Comparison of ENCODE assay signal across 8 cellular contexts in the genomic region with DNA sequence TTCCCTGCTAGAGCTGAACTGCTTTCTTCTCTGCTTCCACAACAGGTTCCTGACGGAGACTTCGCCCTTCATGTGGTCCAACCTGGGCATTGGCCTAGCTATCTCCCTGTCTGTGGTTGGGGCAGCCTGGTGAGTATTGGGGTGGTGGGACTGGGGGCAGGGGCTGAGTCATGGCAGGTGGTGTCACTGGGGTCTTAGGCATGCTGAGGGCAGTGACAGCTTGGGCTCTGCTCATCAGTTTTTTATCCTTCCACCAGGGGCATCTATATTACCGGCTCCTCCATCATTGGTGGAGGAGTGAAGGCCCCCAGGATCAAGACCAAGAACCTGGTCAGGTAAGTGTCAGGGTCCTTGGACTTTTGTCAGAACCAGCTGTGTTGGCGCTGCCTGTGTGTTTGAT. TPM values are rescaled to one million over a fixed set of nuclear protein-coding genes. Genes with fewer than 3 reads are reported as not detected.
A peak's percentile ranks its signal among the peaks of the same experiment; 100 is the strongest.
DNase-seq lines count a peak whose midpoint lies in the region; ATAC-seq and TF ChIP-seq lines count a peak whose summit lies in the region.

No MANE protein-coding gene starts in this region.

- H4K20me1 ChIP-seq in MM.1S (ENCODE audit: insufficient read depth, low read length) (peaks cover 4% of the 10 kb centered on the region; the same call in 1 of the 2 replicates), neural cell (ENCODE audit: insufficient read depth) (peaks cover 3% of the 10 kb centered on the region)

- TF ChIP-seq EP300 in neural cell (conservative IDR thresholded peaks at IDR 0.05; ENCODE audit: poor library complexity, severe bottlenecking): no peak

- H3K9me2 ChIP-seq in MM.1S (replicated peaks; ENCODE audit: insufficient read depth, low read length) (no peaks in the 10 kb centered on the region), neural cell (ENCODE audit: insufficient read depth, low read length) (no peaks in the 10 kb centered on the region)

- peak overlapping the region; percentile 96 for H3K4me3 ChIP-seq in MM.1S (ENCODE audit: low read length)
- H3K4me3 ChIP-seq in dorsolateral prefrontal cortex: peak overlapping the region in 58 of 59 donors; percentile 67 to 99 (median 94)
- H3K4me3 ChIP-seq in neural cell (ENCODE audit: low read length): peak overlapping the region; percentile 94
- peak overlapping the region in 1 of 3 donors; percentile 96 for H3K4me3 ChIP-seq in thyroid gland (replicated peaks in 1 of 3)

- H3K4me1 ChIP-seq in MM.1S (ENCODE audit: low read length) (peaks cover 39% of the 10 kb centered on the region), thyroid gland (peaks cover 33 to 48% of the 10 kb centered on the region in 2 donors)

- 83 to 90% methylated on average over 2 to 4 of the region's 4 CpGs for WGBS in thyroid gland, 2 donors

- H3K27ac ChIP-seq in C4-2B: peak overlapping the region; percentile 96
- H3K27ac ChIP-seq in MM.1S (ENCODE audit: low read length): no peak overlapping the region
- H3K27ac ChIP-seq in dorsolateral prefrontal cortex: peak overlapping the region in 32 of 59 donors; percentile 6 to 98 (median 94)
- no peak overlapping the region for H3K27ac ChIP-seq in neural cell (ENCODE audit: low read length)
- H3K27ac ChIP-seq in thyroid gland: peak overlapping the region in 1 of 3 donors; percentile 84

- H3K36me3 ChIP-seq in MM.1S (replicated peaks; ENCODE audit: insufficient read depth, low read length) (0 out of 2 replicates have a peak, but pooled peaks cover 3% of the 10 kb centered on the region), neural cell (ENCODE audit: insufficient read depth, low read length) (no peaks in the 10 kb centered on the region), thyroid gland (peaks cover 13 to 14% of the 10 kb centered on the region in 2 donors)

- intact Hi-C loops in dorsolateral prefrontal cortex (cut with DNase I) (no loop called here), thyroid gland (cut with DNase I) (no loop called here)

- TF ChIP-seq RAD21 in neural cell (conservative IDR thresholded peaks at IDR 0.05): no peak

- TF ChIP-seq CTCF in C4-2B (conservative IDR thresholded peaks at IDR 0.05) (no peak), MM.1S (IDR thresholded peaks at IDR 0.05; ENCODE audit: low read length) (no peak), dorsolateral prefrontal cortex (IDR thresholded peaks at IDR 0.05 in 54 of 56, conservative IDR thresholded peaks at IDR 0.05 in 2 of 56; ENCODE audit: low read depth in 1 of 56, partially characterized antibody in 56 of 56) (no peak), neural cell (IDR thresholded peaks at IDR 0.05; ENCODE audit: poor library complexity, severe bottlenecking) (no peak), thyroid gland (IDR thresholded peaks at IDR 0.05) (no peak)

- no peaks in the 10 kb centered on the region for H3K27me3 ChIP-seq in MM.1S (replicated peaks; ENCODE audit: insufficient read depth, low read length)
- H3K27me3 ChIP-seq in dorsolateral prefrontal cortex: no peaks in the 10 kb centered on the region
- no peaks in the 10 kb centered on the region for H3K27me3 ChIP-seq in neural cell (ENCODE audit: insufficient read depth, low read depth, low read length)
- H3K27me3 ChIP-seq in thyroid gland: no peaks in the 10 kb centered on the region

- TF ChIP-seq POLR2A in thyroid gland (IDR thresholded peaks at IDR 0.05): no peak

- ATAC-seq in GM18909 (IDR thresholded peaks at IDR 0.05; ENCODE audit: poor library complexity, unreplicated experiment): no peak

- H2AFZ ChIP-seq in MM.1S (ENCODE audit: low read length) (no peak overlapping the region), neural cell (ENCODE audit: low read depth, low read length) (no peak overlapping the region)

- H3K79me2 ChIP-seq in MM.1S (ENCODE audit: low read length): peaks cover 53% of the 10 kb centered on the region
- peaks cover 40% of the 10 kb centered on the region for H3K79me2 ChIP-seq in neural cell (replicated peaks; ENCODE audit: insufficient read depth, low read length)

- H3K9me3 ChIP-seq in MM.1S (replicated peaks; ENCODE audit: insufficient read depth, low read length): no peaks in the 10 kb centered on the region
- H3K9me3 ChIP-seq in neural cell (ENCODE audit: low read length): no peaks in the 10 kb centered on the region
- no peaks in the 10 kb centered on the region for H3K9me3 ChIP-seq in thyroid gland

- H3K4me2 ChIP-seq in MM.1S (ENCODE audit: low read depth, low read length) (peak overlapping the region; percentile 87), neural cell (ENCODE audit: low read length) (peak overlapping the region; percentile 100)

- no peak for DNase-seq in MM.1S
- DNase-seq in dorsolateral prefrontal cortex: no peak
- no peak for DNase-seq in NK-92 (lab: John Stamatoyannopoulos, UW; ENCODE audit: unreplicated experiment)
- no peak for DNase-seq in thyroid gland
- DNase-seq in kidney glomerular epithelial cell (lab: John Stamatoyannopoulos, UW): no peak

- peaks cover 27% of the 10 kb centered on the region for H3F3A ChIP-seq in MM.1S (ENCODE audit: insufficient read depth, low read length)
- H3F3A ChIP-seq in neural cell (ENCODE audit: insufficient read depth, low read length, poor library complexity, severe bottlenecking): no peaks in the 10 kb centered on the region

- H3K9ac ChIP-seq in MM.1S (ENCODE audit: low read length): peak overlapping the region; percentile 95; the same call in 1 of the 2 replicates
- peak overlapping the region; percentile 95 for H3K9ac ChIP-seq in neural cell (ENCODE audit: low read length)

TF ChIP-seq in neural cell, 6 proteins besides CTCF, POLR2A, EP300 and RAD21:
- TF ChIP-seq MXI1 (conservative IDR thresholded peaks at IDR 0.05; ENCODE audit: poor library complexity, severe bottlenecking) (no peak), TAF1 (IDR thresholded peaks at IDR 0.05; ENCODE audit: low read depth) (no peak), EZH2 (IDR thresholded peaks at IDR 0.05; ENCODE audit: borderline replicate concordance, insufficient read depth, low read length, poor library complexity, severe bottlenecking) (no peak), POLR2AphosphoS5 (IDR thresholded peaks at IDR 0.05) (no peak), SMC3 (conservative IDR thresholded peaks at IDR 0.05; ENCODE audit: poor library complexity) (no peak)
- TF ChIP-seq, protein P1, sequence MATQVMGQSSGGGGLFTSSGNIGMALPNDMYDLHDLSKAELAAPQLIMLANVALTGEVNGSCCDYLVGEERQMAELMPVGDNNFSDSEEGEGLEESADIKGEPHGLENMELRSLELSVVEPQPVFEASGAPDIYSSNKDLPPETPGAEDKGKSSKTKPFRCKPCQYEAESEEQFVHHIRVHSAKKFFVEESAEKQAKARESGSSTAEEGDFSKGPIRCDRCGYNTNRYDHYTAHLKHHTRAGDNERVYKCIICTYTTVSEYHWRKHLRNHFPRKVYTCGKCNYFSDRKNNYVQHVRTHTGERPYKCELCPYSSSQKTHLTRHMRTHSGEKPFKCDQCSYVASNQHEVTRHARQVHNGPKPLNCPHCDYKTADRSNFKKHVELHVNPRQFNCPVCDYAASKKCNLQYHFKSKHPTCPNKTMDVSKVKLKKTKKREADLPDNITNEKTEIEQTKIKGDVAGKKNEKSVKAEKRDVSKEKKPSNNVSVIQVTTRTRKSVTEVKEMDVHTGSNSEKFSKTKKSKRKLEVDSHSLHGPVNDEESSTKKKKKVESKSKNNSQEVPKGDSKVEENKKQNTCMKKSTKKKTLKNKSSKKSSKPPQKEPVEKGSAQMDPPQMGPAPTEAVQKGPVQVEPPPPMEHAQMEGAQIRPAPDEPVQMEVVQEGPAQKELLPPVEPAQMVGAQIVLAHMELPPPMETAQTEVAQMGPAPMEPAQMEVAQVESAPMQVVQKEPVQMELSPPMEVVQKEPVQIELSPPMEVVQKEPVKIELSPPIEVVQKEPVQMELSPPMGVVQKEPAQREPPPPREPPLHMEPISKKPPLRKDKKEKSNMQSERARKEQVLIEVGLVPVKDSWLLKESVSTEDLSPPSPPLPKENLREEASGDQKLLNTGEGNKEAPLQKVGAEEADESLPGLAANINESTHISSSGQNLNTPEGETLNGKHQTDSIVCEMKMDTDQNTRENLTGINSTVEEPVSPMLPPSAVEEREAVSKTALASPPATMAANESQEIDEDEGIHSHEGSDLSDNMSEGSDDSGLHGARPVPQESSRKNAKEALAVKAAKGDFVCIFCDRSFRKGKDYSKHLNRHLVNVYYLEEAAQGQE (IDR thresholded peaks at IDR 0.05; ENCODE audit: borderline replicate concordance): no peak
TF ChIP-seq in neural cell: peak in this region for 0.

RNA-seq across cellular contexts. Expression of a gene that starts 1.3 kb away (rescaled TPM):
- total RNA-seq in dorsolateral prefrontal cortex: 100 to 1,000 TPM; 112 to 276 (median 202) TPM
- polyA plus RNA-seq in neural cell: 580 and 705 TPM in 2 replicates
- polyA minus RNA-seq in neural cell: 239 and 250 TPM in 2 replicates
- 100 to 1,000 TPM; 128 to 302 (median 216) TPM for total RNA-seq in thyroid gland

RNA-seq across cellular contexts. Expression of a gene that starts 3.0 kb away (rescaled TPM):
- 10 to 100 TPM; 33.5 to 97.8 (median 48.8) TPM for total RNA-seq in dorsolateral prefrontal cortex
- polyA plus RNA-seq in neural cell: 129 and 147 TPM in 2 replicates
- 117 and 141 TPM in 2 replicates for polyA minus RNA-seq in neural cell
- total RNA-seq in thyroid gland: 10 to 100 TPM; 22.3 to 30.3 (median 24.7) TPM

RNA-seq across cellular contexts. Expression of a gene that starts 6.2 kb away (rescaled TPM):
- 10 to 100 TPM; 12.0 to 31.1 (median 20.7) TPM for total RNA-seq in dorsolateral prefrontal cortex
- 26.0 and 29.2 TPM in 2 replicates for polyA plus RNA-seq in neural cell
- 13.1 and 16.3 TPM in 2 replicates for polyA minus RNA-seq in neural cell
- total RNA-seq in thyroid gland: 10 to 100 TPM; 13.4 to 26.7 (median 22.3) TPM

RNA-seq across cellular contexts. Expression of a gene that starts 15.4 kb away (rescaled TPM):
- total RNA-seq in dorsolateral prefrontal cortex: 10 to 100 TPM in 119 of 120 experiments, 1 to 10 TPM in 1; 9.0 to 34.0 (median 18.6) TPM
- 16.3 and 16.5 TPM in 2 replicates for polyA plus RNA-seq in neural cell
- polyA minus RNA-seq in neural cell: 3.2 and 4.2 TPM in 2 replicates
- total RNA-seq in thyroid gland: 10 to 100 TPM in 3 of 4 donors, 1 to 10 TPM in 1; 8.0 to 25.4 (median 11.7) TPM

RNA-seq across cellular contexts. Expression of a gene that starts 29.3 kb away (rescaled TPM):
- total RNA-seq in dorsolateral prefrontal cortex (100 to 1,000 TPM in 51 of 120 experiments, 10 to 100 TPM in 69; 48.0 to 243 (median 94.5) TPM), thyroid gland (10 to 100 TPM; 21.1 to 48.1 (median 42.0) TPM)
- 29.8 and 38.4 TPM in 2 replicates for polyA plus RNA-seq in neural cell
- polyA minus RNA-seq in neural cell: 36.6 and 39.0 TPM in 2 replicates

Comparison
In these comparisons a context has a peak if more than half of its experiments do, and no peak if none do; other contexts are left out.
1. H3K27ac ChIP-seq: peak in C4-2B (single experiment) and dorsolateral prefrontal cortex (32 of 59); none in MM.1S (single experiment) and neural cell (single experiment).